29 cellular contexts compared by ENCODE assay signal in genomic region chr17:36855459-36855858, GRCh38.
"Had no signal": no experiment of that assay in that cellular context is flagged by ENCODE, and none has a peak within 500 bp of the region (broad histone marks: within the 10 kb centered on the region; RNA-seq: fewer than 3 reads in every experiment).

No MANE protein-coding gene starts in this region.

- H3K4me1 ChIP-seq: adrenal gland, body of pancreas, pancreas, prostate gland, sigmoid colon, thyroid gland, upper lobe of left lung, vagina had no signal

- H3K36me3 ChIP-seq: adrenal gland, pancreas, prostate gland, sigmoid colon, thyroid gland, upper lobe of left lung, vagina had no signal

- DNase-seq: activated CD4-positive, alpha-beta memory T cell treated with anti-CD3 and anti-CD28 coated beads for 36 hours; activated CD4-positive, alpha-beta T cell treated with anti-CD3 and anti-CD28 coated beads for 48 hours; activated CD8-positive, alpha-beta memory T cell treated with anti-CD3 and anti-CD28 coated beads, Interleukin-2, amount 50 U/mL, for 4 hours; activated effector memory CD4-positive, alpha-beta T cell treated with anti-CD3 and anti-CD28 coated beads, Interleukin-2, amount 50 U/mL, for 16 hours; activated naive CD4-positive, alpha-beta T cell treated with anti-CD3 and anti-CD28 coated beads for 36 hours; activated naive CD8-positive, alpha-beta T cell treated with anti-CD3 and anti-CD28 coated beads for 36 hours; activated T-cell treated with anti-CD3 and anti-CD28 coated beads, Interleukin-2, amount 50 U/mL, for 1 hour; adrenal gland; aorta; dermis blood vessel endothelial cell; effector CD4-positive, alpha-beta T cell; left ventricle myocardium superior; naive B cell; nephron progenitor cell; nucleus accumbens; sigmoid colon; small intestine; stimulated activated CD4-positive, alpha-beta T cell treated with anti-CD3 and anti-CD28 coated beads, Interleukin-4, amount 100 ng/mL, for 24 hours; stimulated activated naive CD8-positive, alpha-beta T cell treated with anti-CD3 and anti-CD28 coated beads, Interleukin-15, amount 100 ng/mL, for 72 hours; T-helper 9 cell; thyroid gland; upper lobe of left lung had no signal

- H3K27me3 ChIP-seq: adrenal gland, body of pancreas, pancreas, thyroid gland, upper lobe of left lung, vagina had no signal

- H3K36me3 Mint-ChIP-seq: activated CD4-positive, alpha-beta memory T cell treated with anti-CD3 and anti-CD28 coated beads for 36 hours; activated naive CD8-positive, alpha-beta T cell treated with anti-CD3 and anti-CD28 coated beads for 36 hours; mesothelial cell of epicardium; naive B cell; stimulated activated effector memory CD8-positive, alpha-beta T cell treated with anti-CD3 and anti-CD28 coated beads, Interleukin-12 subunit alpha, Interleukin-12 subunit beta, amount 100 ng/mL, for 72 hours had no signal

- ATAC-seq: left ventricle myocardium superior; stimulated activated effector memory CD8-positive, alpha-beta T cell treated with anti-CD3 and anti-CD28 coated beads, Interleukin-12 subunit alpha, Interleukin-12 subunit beta, amount 100 ng/mL, for 72 hours; stimulated activated naive CD8-positive, alpha-beta T cell treated with anti-CD3 and anti-CD28 coated beads, Interleukin-15, amount 100 ng/mL, for 72 hours had no signal

- H3K4me3 ChIP-seq: adrenal gland, body of pancreas, pancreas, prostate gland, sigmoid colon, thyroid gland, upper lobe of left lung, vagina had no signal

- H3K27ac Mint-ChIP-seq: activated CD4-positive, alpha-beta memory T cell treated with anti-CD3 and anti-CD28 coated beads for 36 hours; activated naive CD4-positive, alpha-beta T cell treated with anti-CD3 and anti-CD28 coated beads for 36 hours; activated naive CD8-positive, alpha-beta T cell treated with anti-CD3 and anti-CD28 coated beads for 36 hours; activated T-helper 1 cell treated with anti-CD3 and anti-CD28 coated beads, Interleukin-12 subunit alpha, Interleukin-12 subunit beta, Interleukin-2, Interleukin-4 antibody, amounts not matched to agents 30 ng/mL and 10 ng/mL and 1 ng/mL, durations not matched to agents 14 hours and 24 hours and 36 hours; mesothelial cell of epicardium; nephron progenitor cell; stimulated activated effector memory CD8-positive, alpha-beta T cell treated with anti-CD3 and anti-CD28 coated beads, Interleukin-12 subunit alpha, Interleukin-12 subunit beta, amount 100 ng/mL, for 72 hours; stimulated activated naive CD8-positive, alpha-beta T cell treated with anti-CD3 and anti-CD28 coated beads, Interleukin-15, amount 100 ng/mL, for 72 hours had no signal

- H3K27ac ChIP-seq: adrenal gland, body of pancreas, pancreas, prostate gland, sigmoid colon, thyroid gland, upper lobe of left lung, vagina had no signal

- H3K9me3 Mint-ChIP-seq: activated CD4-positive, alpha-beta memory T cell treated with anti-CD3 and anti-CD28 coated beads for 36 hours; activated naive CD4-positive, alpha-beta T cell treated with anti-CD3 and anti-CD28 coated beads for 36 hours; activated naive CD8-positive, alpha-beta T cell treated with anti-CD3 and anti-CD28 coated beads for 36 hours; activated T-helper 1 cell treated with anti-CD3 and anti-CD28 coated beads, Interleukin-12 subunit alpha, Interleukin-12 subunit beta, Interleukin-2, Interleukin-4 antibody, amounts not matched to agents 30 ng/mL and 10 ng/mL and 1 ng/mL, durations not matched to agents 14 hours and 24 hours and 36 hours; mesothelial cell of epicardium; naive B cell; stimulated activated effector memory CD8-positive, alpha-beta T cell treated with anti-CD3 and anti-CD28 coated beads, Interleukin-12 subunit alpha, Interleukin-12 subunit beta, amount 100 ng/mL, for 72 hours; stimulated activated naive CD8-positive, alpha-beta T cell treated with anti-CD3 and anti-CD28 coated beads, Interleukin-15, amount 100 ng/mL, for 72 hours had no signal

- H3K9me3 ChIP-seq: adrenal gland, body of pancreas, pancreas, prostate gland, sigmoid colon, thyroid gland, upper lobe of left lung, vagina had no signal

- H3K4me3 Mint-ChIP-seq: activated CD4-positive, alpha-beta memory T cell treated with anti-CD3 and anti-CD28 coated beads for 36 hours; activated naive CD4-positive, alpha-beta T cell treated with anti-CD3 and anti-CD28 coated beads for 36 hours; activated naive CD8-positive, alpha-beta T cell treated with anti-CD3 and anti-CD28 coated beads for 36 hours; activated T-helper 1 cell treated with anti-CD3 and anti-CD28 coated beads, Interleukin-12 subunit alpha, Interleukin-12 subunit beta, Interleukin-2, Interleukin-4 antibody, amounts not matched to agents 30 ng/mL and 10 ng/mL and 1 ng/mL, durations not matched to agents 14 hours and 24 hours and 36 hours; mesothelial cell of epicardium; naive B cell; nephron progenitor cell; stimulated activated effector memory CD8-positive, alpha-beta T cell treated with anti-CD3 and anti-CD28 coated beads, Interleukin-12 subunit alpha, Interleukin-12 subunit beta, amount 100 ng/mL, for 72 hours; stimulated activated naive CD8-positive, alpha-beta T cell treated with anti-CD3 and anti-CD28 coated beads, Interleukin-15, amount 100 ng/mL, for 72 hours had no signal
